ENCODE assay signal across 22 cellular contexts in genomic region chr2:88136817-88137216, GRCh38. TPM values are rescaled to one million over a fixed set of nuclear protein-coding genes. Genes with fewer than 3 reads are reported as not detected.
"Had no signal": no experiment of that assay in that cellular context is flagged by ENCODE, and none has a peak within 500 bp of the region (broad histone marks: within the 10 kb centered on the region; RNA-seq: fewer than 3 reads in every experiment).

No MANE protein-coding gene starts in this region.

- H3K4me1 ChIP-seq: adrenal gland, esophagus squamous epithelium, right atrium auricular region, SJCRH30, upper lobe of left lung had no signal

- H3K4me3 ChIP-seq: adrenal gland, esophagus squamous epithelium, right atrium auricular region, SJCRH30, skin epidermis, thoracic aorta, upper lobe of left lung had no signal

- ATAC-seq: activated CD4-positive, CD25-positive, alpha-beta regulatory T cell treated with anti-CD3 and anti-CD28 coated beads, Interleukin-2, amount 50 U/mL, for 24 hours; activated CD8-positive, alpha-beta T cell treated with anti-CD3 and anti-CD28 coated beads, Interleukin-2, amount 10 ng/mL, durations not matched to agents 7 days and 5 days; activated naive CD4-positive, alpha-beta T cell treated with anti-CD3 and anti-CD28 coated beads, Interleukin-2, amount 50 U/mL, for 72 hours; effector memory CD8-positive, alpha-beta T cell; left ventricle myocardium superior had no signal

- H3K27ac ChIP-seq: adrenal gland, esophagus squamous epithelium, neutrophil, right atrium auricular region, SJCRH30, skin epidermis, thoracic aorta, upper lobe of left lung had no signal

- H3K27me3 ChIP-seq: adrenal gland, right atrium auricular region, SJCRH30, upper lobe of left lung had no signal

- H3K36me3 ChIP-seq: adrenal gland, esophagus squamous epithelium, neutrophil, right atrium auricular region, SJCRH30, thoracic aorta, upper lobe of left lung had no signal

- H3K9me3 ChIP-seq: adrenal gland, neutrophil, SJCRH30, thoracic aorta had no signal

- DNase-seq: activated CD4-positive, alpha-beta T cell treated with anti-CD3 and anti-CD28 coated beads, Interleukin-2, amount 10 ng/mL, durations not matched to agents 7 days and 5 days; activated CD8-positive, alpha-beta T cell treated with anti-CD3 and anti-CD28 coated beads, Interleukin-2, amount 10 ng/mL, durations not matched to agents 7 days and 5 days; activated gamma-delta T cell treated with Interleukin-2 at 50 U/mL for 16 hours; adrenal gland; dermis blood vessel endothelial cell; effector memory CD8-positive, alpha-beta T cell; esophagus squamous epithelium; left ventricle myocardium superior; SJCRH30; stimulated activated CD4-positive, alpha-beta T cell treated with anti-CD3 and anti-CD28 coated beads, Interleukin-15, amount 100 ng/mL, for 24 hours; stimulated activated CD4-positive, alpha-beta T cell treated with anti-CD3 and anti-CD28 coated beads, Interleukin-2, amount 100 ng/mL, for 48 hours; upper lobe of left lung had no signal

RNA-seq across cellular contexts. Expression of gene FABP1, which starts 9.0 kb away (rescaled TPM):
- total RNA-seq: activated CD4-positive, alpha-beta T cell treated with anti-CD3 and anti-CD28 coated beads, Interleukin-2, amount 10 ng/mL, durations not matched to agents 7 days and 5 days; activated CD8-positive, alpha-beta T cell treated with anti-CD3 and anti-CD28 coated beads, Interleukin-2, amount 10 ng/mL, durations not matched to agents 7 days and 5 days; activated naive CD4-positive, alpha-beta T cell treated with anti-CD3 and anti-CD28 coated beads, Interleukin-2, amount 50 U/mL, for 72 hours; chondrocyte; dermis blood vessel endothelial cell; esophagus squamous epithelium; fibroblast of villous mesenchyme; kidney epithelial cell; left ventricle myocardium superior; natural killer cell treated with Interleukin-12 subunit alpha and Interleukin-12 subunit beta and Interleukin-15 and Interleukin-18, amount 100 ng/mL, for 72 hours; right atrium auricular region; thoracic aorta had no signal

RNA-seq across cellular contexts. Expression of gene THNSL2, which starts 33.3 kb away (rescaled TPM):
- total RNA-seq: activated CD8-positive, alpha-beta T cell treated with anti-CD3 and anti-CD28 coated beads, Interleukin-2, amount 10 ng/mL, durations not matched to agents 7 days and 5 days; SJCRH30 had no signal
